ENCODE assay signal across 22 cellular contexts in genomic region chr6:16336056-16336810, GRCh38.
DNase-seq lines count a peak whose midpoint lies in the region; TF ChIP-seq lines count a peak whose summit lies in the region.
"Had no signal": no experiment of that assay in that cellular context is flagged by ENCODE, and none has a peak within 500 bp of the region (broad histone marks: within the 10 kb centered on the region; RNA-seq: fewer than 3 reads in every experiment).

No MANE protein-coding gene starts in this region.

- no peak overlapping the region for H3K4me2 ChIP-seq in smooth muscle cell
- H3K4me2 ChIP-seq in hepatocyte: no peak overlapping the region

- no peaks in the 10 kb centered on the region for H3K36me3 Mint-ChIP-seq in Caco-2 (ENCODE audit: insufficient read depth, unreplicated experiment)
- H3K36me3 Mint-ChIP-seq: naive B cell had no signal

- TF ChIP-seq CTCF in WERI-Rb-1 (IDR thresholded peaks at IDR 0.05; ENCODE audit: low read depth, low read length) (0 out of 2 replicates have a peak, but pooled peaks have one; percentile 14), smooth muscle cell (IDR thresholded peaks at IDR 0.05; ENCODE audit: borderline replicate concordance, insufficient read depth, poor library complexity, severe bottlenecking) (no peak), Caco-2 (IDR thresholded peaks at IDR 0.05; ENCODE audit: insufficient read depth in 1 of 2, low read depth in 1 of 2, low read length in 1 of 2, severe bottlenecking in 1 of 2, unreplicated experiment in 1 of 2) (no peak), hepatocyte (IDR thresholded peaks at IDR 0.05; ENCODE audit: poor library complexity) (no peak)

- no peak overlapping the region for H3K27ac Mint-ChIP-seq in Caco-2 (ENCODE audit: unreplicated experiment)
- H3K27ac Mint-ChIP-seq: activated naive CD8-positive, alpha-beta T cell treated with anti-CD3 and anti-CD28 coated beads, Interleukin-2, amount 50 U/mL, for 24 hours had no signal

- no peaks in the 10 kb centered on the region for H3K9me2 ChIP-seq in hepatocyte (replicated peaks; ENCODE audit: insufficient read depth)

- peaks cover 50% of the 10 kb centered on the region for H4K20me1 ChIP-seq in smooth muscle cell (ENCODE audit: low read depth)
- H4K20me1 ChIP-seq in hepatocyte (ENCODE audit: insufficient read depth, poor library complexity, severe bottlenecking): no peaks in the 10 kb centered on the region

- no peaks in the 10 kb centered on the region for H3K36me3 ChIP-seq in WERI-Rb-1
- H3K36me3 ChIP-seq in smooth muscle cell (ENCODE audit: low read depth): no peaks in the 10 kb centered on the region
- no peaks in the 10 kb centered on the region; the same call in 1 of the 2 replicates for H3K36me3 ChIP-seq in Caco-2 (ENCODE audit: control insufficient read depth, insufficient read depth, low read length)
- H3K36me3 ChIP-seq in hepatocyte (replicated peaks; ENCODE audit: insufficient read depth, low read depth): no peaks in the 10 kb centered on the region
- H3K36me3 ChIP-seq: Peyer's patch, spleen, transverse colon had no signal

- H3K27me3 ChIP-seq in WERI-Rb-1 (ENCODE audit: insufficient read depth, low read depth, severe bottlenecking) (no peaks in the 10 kb centered on the region), smooth muscle cell (ENCODE audit: low read depth) (no peaks in the 10 kb centered on the region), Caco-2 (replicated peaks; ENCODE audit: control insufficient read depth, insufficient read depth, low read length) (no peaks in the 10 kb centered on the region), hepatocyte (no peaks in the 10 kb centered on the region)
- H3K27me3 ChIP-seq: Peyer's patch, spleen, transverse colon had no signal

- peaks cover 6% of the 10 kb centered on the region for H3K4me1 ChIP-seq in smooth muscle cell (ENCODE audit: low read depth)
- H3K4me1 ChIP-seq in Caco-2: peaks cover 6% of the 10 kb centered on the region
- peaks cover 20% of the 10 kb centered on the region for H3K4me1 ChIP-seq in hepatocyte (ENCODE audit: insufficient read depth)

- no peak overlapping the region for H3K4me3 Mint-ChIP-seq in Caco-2 (ENCODE audit: unreplicated experiment)
- H3K4me3 Mint-ChIP-seq: activated naive CD8-positive, alpha-beta T cell treated with anti-CD3 and anti-CD28 coated beads, Interleukin-2, amount 50 U/mL, for 24 hours; naive B cell had no signal

- intact Hi-C loops in Caco-2 (cut with micrococcal nuclease; ENCODE audit: unreplicated experiment): no loop called here

- H3K27ac ChIP-seq in WERI-Rb-1 (no peak overlapping the region), smooth muscle cell (ENCODE audit: low read depth) (peak overlapping the region; percentile 89), hepatocyte (no peak overlapping the region)
- H3K27ac ChIP-seq: 22Rv1, C4-2B had no signal

- no peaks in the 10 kb centered on the region for H3K9me3 Mint-ChIP-seq in Caco-2 (ENCODE audit: unreplicated experiment)
- H3K9me3 Mint-ChIP-seq: activated naive CD8-positive, alpha-beta T cell treated with anti-CD3 and anti-CD28 coated beads, Interleukin-2, amount 50 U/mL, for 24 hours; naive B cell had no signal

- H3K4me1 Mint-ChIP-seq in Caco-2 (ENCODE audit: low read depth, unreplicated experiment): peaks cover 6% of the 10 kb centered on the region
- H3K4me1 Mint-ChIP-seq: activated naive CD8-positive, alpha-beta T cell treated with anti-CD3 and anti-CD28 coated beads, Interleukin-2, amount 50 U/mL, for 24 hours; naive B cell had no signal

- CTCF ChIA-PET in Caco-2 (lab: Charles Lee): no interaction called here

- WGBS in smooth muscle cell (ENCODE audit: low lambda C conversion rate): 82% methylated on average over 6 of the region's 6 CpGs
- 89% methylated on average over 6 of the region's 6 CpGs for WGBS in hepatocyte (ENCODE audit: low lambda C conversion rate, missing lambda C conversion rate)

- peaks cover 45% of the 10 kb centered on the region for H3F3A ChIP-seq in smooth muscle cell (ENCODE audit: low read depth)

- H2AFZ ChIP-seq in smooth muscle cell (ENCODE audit: low read depth): no peak overlapping the region
- H2AFZ ChIP-seq in hepatocyte: no peak overlapping the region

- no peaks in the 10 kb centered on the region for H3K27me3 Mint-ChIP-seq in Caco-2 (ENCODE audit: insufficient read depth, unreplicated experiment)
- H3K27me3 Mint-ChIP-seq: activated naive CD8-positive, alpha-beta T cell treated with anti-CD3 and anti-CD28 coated beads, Interleukin-2, amount 50 U/mL, for 24 hours; naive B cell had no signal

- no peaks in the 10 kb centered on the region for H3K79me2 ChIP-seq in smooth muscle cell (ENCODE audit: low read depth)
- no peaks in the 10 kb centered on the region for H3K79me2 ChIP-seq in hepatocyte

- no peaks in the 10 kb centered on the region for H3K9me3 ChIP-seq in WERI-Rb-1 (ENCODE audit: severe bottlenecking)
- no peaks in the 10 kb centered on the region for H3K9me3 ChIP-seq in smooth muscle cell (replicated peaks; ENCODE audit: low read depth)
- no peaks in the 10 kb centered on the region for H3K9me3 ChIP-seq in Caco-2
- no peaks in the 10 kb centered on the region for H3K9me3 ChIP-seq in hepatocyte (ENCODE audit: low read depth)
- H3K9me3 ChIP-seq: Peyer's patch, spleen, transverse colon had no signal

- POLR2A ChIA-PET in Caco-2 (lab: Charles Lee): no interaction called here

- no peak overlapping the region for H3K9ac ChIP-seq in smooth muscle cell (ENCODE audit: low read depth)

- DNase-seq in DMS 273 (lab: John Stamatoyannopoulos, UW; ENCODE audit: unreplicated experiment) (peak; percentile 59), DMS 273 treated with DMSO at 0.1 percent for 48 hours (lab: John Stamatoyannopoulos, UW) (no peak), WERI-Rb-1 (no peak), fibroblast of gingiva (ENCODE audit: low read depth) (peak; percentile 31), smooth muscle cell (lab: John Stamatoyannopoulos, UW; ENCODE audit: unreplicated experiment) (no peak), Caco-2 (no peak), NCI-H345 (lab: John Stamatoyannopoulos, UW) (no peak), hepatocyte (ENCODE audit: low spot score) (no peak)
- DNase-seq: activated naive CD8-positive, alpha-beta T cell treated with anti-CD3 and anti-CD28 coated beads, Interleukin-2, amount 50 U/mL, for 24 hours; activated T-cell treated with anti-CD3 and anti-CD28 coated beads, Interleukin-2, amount 50 U/mL, for 48 hours; effector CD8-positive, alpha-beta T cell; EL; foreskin melanocyte; naive B cell; NCI-H2107; NCI-H748 treated with DMSO at 0.1 percent for 48 hours; Peyer's patch; spleen; stimulated activated naive CD4-positive, alpha-beta T cell; transverse colon had no signal

- no TSS peak for BruUV-seq in Caco-2 (replicated peaks; lab: Mats Ljungman, UMichigan)

- H3K4me3 ChIP-seq in WERI-Rb-1 (ENCODE audit: low read depth, low read length) (no peak overlapping the region), smooth muscle cell (no peak overlapping the region), Caco-2 (ENCODE audit: low read depth, low read length) (no peak overlapping the region), hepatocyte (no peak overlapping the region)
- H3K4me3 ChIP-seq: Peyer's patch, spleen, transverse colon had no signal

Comparison
In these comparisons a context has a peak if more than half of its experiments do, and no peak if none do; other contexts are left out.
1. DNase-seq: peak in DMS 273 (single experiment) and fibroblast of gingiva (single experiment); none in DMS 273 treated with DMSO at 0.1 percent for 48 hours (single experiment), WERI-Rb-1 (single experiment), smooth muscle cell (single experiment), Caco-2 (0 of 2), NCI-H345 (single experiment) and hepatocyte (single experiment).